In the genomic region with DNA sequence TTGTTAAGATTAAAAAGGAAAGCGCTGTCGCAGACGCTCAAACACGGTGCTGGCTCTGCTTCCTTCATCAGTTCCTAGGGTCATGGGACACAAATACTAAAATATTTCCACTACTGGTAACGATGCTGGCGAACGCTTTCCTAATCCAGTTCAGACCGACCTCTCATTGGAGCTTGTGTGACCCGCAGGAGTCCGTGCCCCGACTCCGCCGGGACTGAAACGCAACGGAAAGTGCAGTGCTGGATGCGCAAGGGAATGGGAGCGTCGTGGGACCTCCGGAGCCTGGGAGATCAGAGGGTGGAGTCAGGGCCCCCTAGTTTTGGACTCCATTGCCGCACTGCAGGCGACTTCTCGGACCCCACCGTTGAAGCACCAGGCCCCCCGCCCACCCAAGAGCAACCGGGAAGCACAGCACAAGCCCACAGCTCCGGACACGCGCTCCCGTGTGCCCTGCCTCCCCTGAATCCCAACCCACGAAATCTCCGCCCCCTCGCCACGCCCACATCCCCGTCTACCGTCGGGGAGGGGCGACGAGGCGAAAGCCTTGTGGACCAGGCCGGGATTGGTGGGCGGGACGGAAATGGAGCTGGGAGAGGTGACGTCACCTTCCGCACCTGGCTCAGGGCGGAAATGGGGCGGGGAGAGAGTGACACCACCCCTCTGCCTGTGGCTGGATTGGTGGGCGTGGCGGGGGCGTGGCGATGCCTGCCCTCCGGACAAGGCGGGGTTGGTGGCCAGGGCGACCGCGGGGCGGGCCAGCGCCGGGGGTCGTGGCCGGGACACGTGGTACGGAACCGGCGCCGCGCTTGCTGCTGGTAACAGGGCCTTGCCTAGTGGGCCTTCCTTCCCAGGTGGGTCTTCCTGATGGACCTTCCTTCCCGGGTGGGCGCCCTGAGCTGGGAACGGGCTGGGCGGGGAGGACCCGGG, we compare ENCODE assay signal across 8 cellular contexts. TPM values are rescaled to one million over a fixed set of nuclear protein-coding genes. Genes with fewer than 3 reads are reported as not detected.
DNase-seq lines count a peak whose midpoint lies in the region; ATAC-seq and TF ChIP-seq lines count a peak whose summit lies in the region.

CNDP2 (plus strand) TSS at position 783 of the 927 bp plus-strand sequence. CDS start 3,611 bp downstream, outside the sequence.

- CTCF ChIA-PET in RWPE1 (lab: Yijun Ruan, JAX): interaction anchor here (0.6 to 1.8 kb wide), 2 partner anchors 143 to 154 kb away, joined by 4 to 5 read pairs; no protein-coding TSS in a partner anchor
- CTCF ChIA-PET in naive thymus-derived CD4-positive, alpha-beta T cell (lab: Charles Lee): interaction anchor here (0.6 to 10.7 kb wide), 6 partner anchors 56 to 413 kb away, joined by 3 to 269 read pairs (median 6); no protein-coding TSS in a partner anchor

- DNase-seq in Daoy (ENCODE audit: low read depth) (peak; percentile 99), GOT3 (lab: John Stamatoyannopoulos, UW) (peak; percentile 88), LNCaP clone FGC (ENCODE audit: low read depth) (peak; percentile 96), RWPE1 (ENCODE audit: low spot score) (peak; percentile 99), fibroblast of gingiva (ENCODE audit: low read depth) (peak; percentile 98)
- peak; percentile 93 to 100 (median 94) for DNase-seq in naive thymus-derived CD4-positive, alpha-beta T cell
- DNase-seq in stimulated activated naive B cell treated with anti-CD40 and anti-IgM and Interleukin-4, amounts not matched to agents 10 μg/mL and 1 μg/mL and 100 μg/mL, for 72 hours: peak; percentile 100

- H3K27ac Mint-ChIP-seq in activated T-helper 17 cell treated with anti-CD3 and anti-CD28 coated beads, Interleukin-2, amount 50 U/mL, for 72 hours: peak within 1 kb of the TSS; percentile 99
- peak within 1 kb of the TSS; percentile 95 to 100 (median 98) for H3K27ac Mint-ChIP-seq in naive thymus-derived CD4-positive, alpha-beta T cell
- peak within 1 kb of the TSS; percentile 94 for H3K27ac Mint-ChIP-seq in stimulated activated naive B cell treated with anti-CD40 and anti-IgM and Interleukin-4, amounts not matched to agents 10 μg/mL and 1 μg/mL and 100 μg/mL, for 72 hours

- peak within 1 kb of the TSS; percentile 93 for H3K4me3 Mint-ChIP-seq in activated T-helper 17 cell treated with anti-CD3 and anti-CD28 coated beads, Interleukin-2, amount 50 U/mL, for 72 hours
- H3K4me3 Mint-ChIP-seq in naive thymus-derived CD4-positive, alpha-beta T cell: peak within 1 kb of the TSS; percentile 79 to 98 (median 92)
- peak within 1 kb of the TSS; percentile 93 to 94 for H3K4me3 Mint-ChIP-seq in stimulated activated naive B cell treated with anti-CD40 and anti-IgM and Interleukin-4, amounts not matched to agents 10 μg/mL and 1 μg/mL and 100 μg/mL, for 72 hours

- no peak for TF ChIP-seq CTCF in LNCaP clone FGC (IDR thresholded peaks at IDR 0.05; ENCODE audit: control insufficient read depth, extremely low read depth, insufficient read depth)
- no peak for TF ChIP-seq CTCF in RWPE1 (conservative IDR thresholded peaks at IDR 0.05; ENCODE audit: low read depth)

- peak; percentile 78 for ATAC-seq in activated T-helper 17 cell treated with anti-CD3 and anti-CD28 coated beads, Interleukin-2, amount 50 U/mL, for 72 hours (replicated peaks)
- ATAC-seq in naive thymus-derived CD4-positive, alpha-beta T cell: peak; percentile 89
- ATAC-seq in stimulated activated naive B cell treated with anti-CD40 and anti-IgM and Interleukin-4, amounts not matched to agents 10 μg/mL and 1 μg/mL and 100 μg/mL, for 72 hours (replicated peaks): peak; percentile 78 to 86

- no peaks in the 10 kb centered on the region for H3K9me3 Mint-ChIP-seq in activated T-helper 17 cell treated with anti-CD3 and anti-CD28 coated beads, Interleukin-2, amount 50 U/mL, for 72 hours
- H3K9me3 Mint-ChIP-seq in naive thymus-derived CD4-positive, alpha-beta T cell: no peaks in the 10 kb centered on the region
- H3K9me3 Mint-ChIP-seq in stimulated activated naive B cell treated with anti-CD40 and anti-IgM and Interleukin-4, amounts not matched to agents 10 μg/mL and 1 μg/mL and 100 μg/mL, for 72 hours: no peaks in the 10 kb centered on the region

- no peaks in the 10 kb centered on the region for H3K9me3 ChIP-seq in naive thymus-derived CD4-positive, alpha-beta T cell (ENCODE audit: control insufficient read depth in 2 of 3, low read length in 3 of 3)

- POLR2A ChIA-PET in RWPE1 (lab: Yijun Ruan, JAX; ENCODE audit: low non-redundant PET): interaction anchor here (0.7 kb wide), 1 partner anchor 56 kb away, joined by 3 read pairs; no protein-coding TSS in a partner anchor
- POLR2A ChIA-PET in naive thymus-derived CD4-positive, alpha-beta T cell (lab: Charles Lee): interaction anchor here (0.5 to 3.1 kb wide), 8 partner anchors 9 to 142 kb away, joined by 3 to 30 read pairs (median 7); partner anchors contain the start of gene ZNF407

- no peaks in the 10 kb centered on the region for H3K27me3 Mint-ChIP-seq in activated T-helper 17 cell treated with anti-CD3 and anti-CD28 coated beads, Interleukin-2, amount 50 U/mL, for 72 hours
- peaks cover 0 to 20% (median 0%) of the 10 kb centered on the region in 5 donors for H3K27me3 Mint-ChIP-seq in naive thymus-derived CD4-positive, alpha-beta T cell
- H3K27me3 Mint-ChIP-seq in stimulated activated naive B cell treated with anti-CD40 and anti-IgM and Interleukin-4, amounts not matched to agents 10 μg/mL and 1 μg/mL and 100 μg/mL, for 72 hours: no peaks in the 10 kb centered on the region

- peak within 1 kb of the TSS; percentile 80 for H3K4me3 ChIP-seq in LNCaP clone FGC (ENCODE audit: low read depth, low read length)
- peak within 1 kb of the TSS; percentile 75 for H3K4me3 ChIP-seq in naive thymus-derived CD4-positive, alpha-beta T cell (ENCODE audit: low read length)

- peak within 1 kb of the TSS; percentile 77 for H3K27ac ChIP-seq in RWPE1
- H3K27ac ChIP-seq in naive thymus-derived CD4-positive, alpha-beta T cell (ENCODE audit: low read depth, low read length): peak within 1 kb of the TSS; percentile 93

- H3K36me3 ChIP-seq in naive thymus-derived CD4-positive, alpha-beta T cell (ENCODE audit: control insufficient read depth in 2 of 3, insufficient read depth in 3 of 3, low read length in 3 of 3): peaks cover 0 to 4% (median 0%) of the 10 kb centered on the region in 3 experiments

- no peaks in the 10 kb centered on the region for H3K27me3 ChIP-seq in naive thymus-derived CD4-positive, alpha-beta T cell (ENCODE audit: control insufficient read depth in 2 of 2, insufficient read depth in 2 of 2, low read length in 2 of 2)

- peaks cover 37% of the 10 kb centered on the region for H3K36me3 Mint-ChIP-seq in activated T-helper 17 cell treated with anti-CD3 and anti-CD28 coated beads, Interleukin-2, amount 50 U/mL, for 72 hours (ENCODE audit: low read depth)
- peaks cover 0 to 13% (median 4%) of the 10 kb centered on the region in 5 donors for H3K36me3 Mint-ChIP-seq in naive thymus-derived CD4-positive, alpha-beta T cell
- H3K36me3 Mint-ChIP-seq in stimulated activated naive B cell treated with anti-CD40 and anti-IgM and Interleukin-4, amounts not matched to agents 10 μg/mL and 1 μg/mL and 100 μg/mL, for 72 hours: peaks cover 18 to 32% of the 10 kb centered on the region in 2 donors

- intact Hi-C loops in naive thymus-derived CD4-positive, alpha-beta T cell (cut with micrococcal nuclease): loop anchor here (1.0 to 5.0 kb wide), 8 partner anchors 102 to 1996 kb away; partner anchors contain the start of genes TIMM21 (in 1 of the 2) and TSHZ1 (in 1 of the 2)

- peaks cover 33 to 43% of the 10 kb centered on the region in 2 donors for H3K4me1 ChIP-seq in naive thymus-derived CD4-positive, alpha-beta T cell (ENCODE audit: control insufficient read depth in 2 of 2, insufficient read depth in 2 of 2, low read length in 2 of 2)

- H3K4me1 Mint-ChIP-seq in activated T-helper 17 cell treated with anti-CD3 and anti-CD28 coated beads, Interleukin-2, amount 50 U/mL, for 72 hours: peaks cover 4% of the 10 kb centered on the region
- peaks cover 21 to 62% (median 49%) of the 10 kb centered on the region in 7 donors for H3K4me1 Mint-ChIP-seq in naive thymus-derived CD4-positive, alpha-beta T cell
- H3K4me1 Mint-ChIP-seq in stimulated activated naive B cell treated with anti-CD40 and anti-IgM and Interleukin-4, amounts not matched to agents 10 μg/mL and 1 μg/mL and 100 μg/mL, for 72 hours: peaks cover 27 to 41% of the 10 kb centered on the region in 2 donors

RNA-seq across cellular contexts. Expression of gene CNDP2, which starts in this region (rescaled TPM):
- total RNA-seq in Daoy (2014; rRNA removed; shearing (Covaris generic)): 28.6 and 32.2 TPM in 2 replicates
- 100 to 1,000 TPM; 141 to 217 TPM for total RNA-seq in activated T-helper 17 cell treated with anti-CD3 and anti-CD28 coated beads, Interleukin-2, amount 50 U/mL, for 72 hours
- 100 to 1,000 TPM; 112 to 169 (median 148) TPM for total RNA-seq in naive thymus-derived CD4-positive, alpha-beta T cell
- 100 to 1,000 TPM in 1 of 2 donors, 10 to 100 TPM in 1; 87.7 to 131 TPM for polyA plus RNA-seq in naive thymus-derived CD4-positive, alpha-beta T cell

Comparison
In these comparisons a context has a peak if more than half of its experiments do, and no peak if none do; other contexts are left out.
1. Peak in every context shown above with its lines: DNase-seq, ATAC-seq, H3K4me3 ChIP-seq and H3K27ac ChIP-seq.